1 cellular context compared by ENCODE assay signal in genomic region chr12:120117961-120118709, GRCh38.
TF ChIP-seq lines count a peak whose summit lies in the region.

No MANE protein-coding gene starts in this region.

TF ChIP-seq in IMR-90, 13 proteins besides CTCF, POLR2A, EP300 and RAD21 (continued from another document):
- TF ChIP-seq BHLHE40 (IDR thresholded peaks at IDR 0.05; ENCODE audit: low read depth, low read length) (no peak), ELK1 (IDR thresholded peaks at IDR 0.05; ENCODE audit: borderline replicate concordance, low read depth, low read length) (no peak), SMC3 (IDR thresholded peaks at IDR 0.05; ENCODE audit: low read depth, low read length) (no peak), FOS (IDR thresholded peaks at IDR 0.05; ENCODE audit: low read depth, low read length) (0 out of 2 replicates have a peak, but pooled peaks have one; percentile 9), MAFK (IDR thresholded peaks at IDR 0.05; ENCODE audit: low read depth, low read length) (peak; percentile 92), RCOR1 (IDR thresholded peaks at IDR 0.05; ENCODE audit: insufficient replicate concordance, low read length) (no peak)
